In genomic region chr2:171018522-171018921, GRCh38 we compare ENCODE assay signal across 16 cellular contexts.
DNase-seq lines count a peak whose midpoint lies in the region; ATAC-seq and TF ChIP-seq lines count a peak whose summit lies in the region.
"Had no signal": no experiment of that assay in that cellular context is flagged by ENCODE, and none has a peak within 500 bp of the region (broad histone marks: within the 10 kb centered on the region; RNA-seq: fewer than 3 reads in every experiment).

No MANE protein-coding gene starts in this region.

- H3K4me1 ChIP-seq in neural progenitor cell (no peaks in the 10 kb centered on the region), uterus (no peaks in the 10 kb centered on the region), sigmoid colon (no peaks in the 10 kb centered on the region)
- H3K4me1 ChIP-seq: thyroid gland had no signal

- H3K4me1 Mint-ChIP-seq in activated T-cell treated with anti-CD3 and anti-CD28 coated beads, Interleukin-2, amount 50 U/mL, for 24 hours (ENCODE audit: low read depth): peaks cover 42% of the 10 kb centered on the region
- H3K4me1 Mint-ChIP-seq in neural progenitor cell: no peaks in the 10 kb centered on the region
- H3K4me1 Mint-ChIP-seq: activated B cell treated with CpG ODN at 0.5 μM for 24 hours had no signal

- no peaks in the 10 kb centered on the region for H3K79me2 ChIP-seq in neural progenitor cell (ENCODE audit: low read depth)

- no peak overlapping the region for H3K9ac ChIP-seq in neural progenitor cell

- 82 to 91% methylated on average over 1 of the region's 1 CpG for WGBS in sigmoid colon, 2 donors

- H3K4me3 ChIP-seq in neural progenitor cell: no peak overlapping the region
- no peak overlapping the region for H3K4me3 ChIP-seq in uterus
- H3K4me3 ChIP-seq in sigmoid colon: no peak overlapping the region
- H3K4me3 ChIP-seq: thyroid gland had no signal

- no peak for TF ChIP-seq EP300 in sigmoid colon (IDR thresholded peaks at IDR 0.05)

- H3K9me3 ChIP-seq in neural progenitor cell (ENCODE audit: low read depth): no peaks in the 10 kb centered on the region
- no peaks in the 10 kb centered on the region for H3K9me3 ChIP-seq in uterus
- no peaks in the 10 kb centered on the region for H3K9me3 ChIP-seq in sigmoid colon
- H3K9me3 ChIP-seq: thyroid gland had no signal

- ATAC-seq in GM21390 (IDR thresholded peaks at IDR 0.05; ENCODE audit: unreplicated experiment): peak; percentile 92
- ATAC-seq in HG03108 (IDR thresholded peaks at IDR 0.05; ENCODE audit: unreplicated experiment): peak; percentile 72

- H3K4me2 ChIP-seq in neural progenitor cell: no peak overlapping the region

- intact Hi-C loops in uterus (cut with DNase I; ENCODE audit: low total_unique reads) (no loop called here), sigmoid colon (cut with DNase I) (no loop called here)

- H3K27ac Mint-ChIP-seq in activated T-cell treated with anti-CD3 and anti-CD28 coated beads, Interleukin-2, amount 50 U/mL, for 24 hours: peak overlapping the region; percentile 86
- H3K27ac Mint-ChIP-seq in neural progenitor cell: no peak overlapping the region
- H3K27ac Mint-ChIP-seq: activated B cell treated with CpG ODN at 0.5 μM for 24 hours had no signal

- H2AFZ ChIP-seq in neural progenitor cell (replicated peaks): no peak overlapping the region

- peaks cover 69% of the 10 kb centered on the region for H3K36me3 Mint-ChIP-seq in activated T-cell treated with anti-CD3 and anti-CD28 coated beads, Interleukin-2, amount 50 U/mL, for 24 hours (ENCODE audit: low read depth)
- H3K36me3 Mint-ChIP-seq in neural progenitor cell: peaks cover 28% of the 10 kb centered on the region

- H3K27me3 Mint-ChIP-seq in activated T-cell treated with anti-CD3 and anti-CD28 coated beads, Interleukin-2, amount 50 U/mL, for 24 hours: no peaks in the 10 kb centered on the region
- no peaks in the 10 kb centered on the region for H3K27me3 Mint-ChIP-seq in neural progenitor cell (ENCODE audit: insufficient read depth, low read depth)
- H3K27me3 Mint-ChIP-seq: activated B cell treated with CpG ODN at 0.5 μM for 24 hours had no signal

- TF ChIP-seq CTCF in neural progenitor cell (IDR thresholded peaks at IDR 0.05) (no peak), uterus (IDR thresholded peaks at IDR 0.05) (no peak), sigmoid colon (IDR thresholded peaks at IDR 0.05) (no peak)

- no peaks in the 10 kb centered on the region for H3K9me3 Mint-ChIP-seq in activated T-cell treated with anti-CD3 and anti-CD28 coated beads, Interleukin-2, amount 50 U/mL, for 24 hours
- no peaks in the 10 kb centered on the region for H3K9me3 Mint-ChIP-seq in neural progenitor cell
- H3K9me3 Mint-ChIP-seq: activated B cell treated with CpG ODN at 0.5 μM for 24 hours, H9 had no signal

- H3K4me3 Mint-ChIP-seq in activated T-cell treated with anti-CD3 and anti-CD28 coated beads, Interleukin-2, amount 50 U/mL, for 24 hours: no peak overlapping the region
- H3K4me3 Mint-ChIP-seq in neural progenitor cell: no peak overlapping the region
- H3K4me3 Mint-ChIP-seq: activated B cell treated with CpG ODN at 0.5 μM for 24 hours, H9 had no signal

- H3K27ac ChIP-seq in neural progenitor cell: peak overlapping the region; percentile 15
- no peak overlapping the region for H3K27ac ChIP-seq in uterus
- no peak overlapping the region for H3K27ac ChIP-seq in sigmoid colon
- H3K27ac ChIP-seq: thyroid gland had no signal

- peaks cover 4% of the 10 kb centered on the region for H3F3A ChIP-seq in neural progenitor cell (ENCODE audit: low read depth)

- H4K20me1 ChIP-seq in neural progenitor cell (ENCODE audit: low read depth): no peaks in the 10 kb centered on the region

- H3K27me3 ChIP-seq in neural progenitor cell: no peaks in the 10 kb centered on the region
- H3K27me3 ChIP-seq in uterus: no peaks in the 10 kb centered on the region
- no peaks in the 10 kb centered on the region for H3K27me3 ChIP-seq in sigmoid colon
- H3K27me3 ChIP-seq: thyroid gland had no signal

- DNase-seq in activated T-cell treated with anti-CD3 and anti-CD28 coated beads, Interleukin-2, amount 50 U/mL, for 24 hours: no peak
- no peak for DNase-seq in activated T-cell treated with anti-CD3 and anti-CD28 coated beads, Interleukin-2, amount 50 U/mL, for 48 hours
- DNase-seq in neural progenitor cell (ENCODE audit: low spot score) (no peak), uterus (no peak), NCI-H1436 (lab: John Stamatoyannopoulos, UW) (no peak), sigmoid colon (no peak)
- DNase-seq: activated B cell treated with CpG ODN at 0.5 μM for 24 hours; effector CD8-positive, alpha-beta T cell; H9; hippocampal formation; Karpas-422; NCI-H510A treated with DMSO at 0.1 percent for 48 hours; SHP77; thyroid gland had no signal

- H3K36me3 ChIP-seq in neural progenitor cell (no peaks in the 10 kb centered on the region), uterus (no peaks in the 10 kb centered on the region), sigmoid colon (peaks cover 0 to 21% (median 10%) of the 10 kb centered on the region in 4 donors)

- TF ChIP-seq POLR2A in uterus (IDR thresholded peaks at IDR 0.05): no peak
- TF ChIP-seq POLR2A in sigmoid colon (IDR thresholded peaks at IDR 0.05): no peak
